ENCODE assay signal across 22 cellular contexts in genomic region chr14:92207928-92208265, GRCh38.
DNase-seq lines count a peak whose midpoint lies in the region; ATAC-seq and TF ChIP-seq lines count a peak whose summit lies in the region.
"Had no signal": no experiment of that assay in that cellular context is flagged by ENCODE, and none has a peak within 500 bp of the region (broad histone marks: within the 10 kb centered on the region; RNA-seq: fewer than 3 reads in every experiment).

No MANE protein-coding gene starts in this region.

- no peaks in the 10 kb centered on the region for H3K36me3 Mint-ChIP-seq in MCF 10A (ENCODE audit: insufficient read depth, unreplicated experiment)

- H2AK9ac ChIP-seq in IMR-90 (replicated peaks; ENCODE audit: low read depth, low read length, poor library complexity): peak overlapping the region; percentile 78

- H3K9me3 ChIP-seq in IMR-90 (ENCODE audit: control insufficient read depth, insufficient read depth, low read length): no peaks in the 10 kb centered on the region
- peaks cover 0 to 2% of the 10 kb centered on the region in 2 donors for H3K9me3 ChIP-seq in neuronal stem cell (replicated peaks in 1 of 2; ENCODE audit: control insufficient read depth in 2 of 2, insufficient read depth in 1 of 2, low read depth in 1 of 2, low read length in 2 of 2)
- H3K9me3 ChIP-seq: A549, BE2C, HAP-1 had no signal

- H2AK5ac ChIP-seq in IMR-90 (ENCODE audit: low read depth, low read length) (no peak overlapping the region), neuronal stem cell (ENCODE audit: low read depth, low read length) (peak overlapping the region; percentile 42)

- dilution Hi-C loops in IMR-90 (cut with HindIII; ENCODE audit: low sequenced_read_pairs, unreplicated experiment): no loop called here

- no peak for TF ChIP-seq CTCF in IMR-90 (conservative IDR thresholded peaks at IDR 0.05; ENCODE audit: low read depth, low read length)
- no peak for TF ChIP-seq CTCF in MCF 10A (IDR thresholded peaks at IDR 0.05; ENCODE audit: unreplicated experiment)

- no peaks in the 10 kb centered on the region for H3K27me3 Mint-ChIP-seq in MCF 10A (ENCODE audit: insufficient read depth, unreplicated experiment)

- POLR2A ChIA-PET in IMR-90 (lab: Charles Lee; ENCODE audit: unreplicated experiment) (no interaction called here), MCF 10A (lab: Yijun Ruan, JAX) (no interaction called here)

- in situ Hi-C loops in IMR-90 (cut with MboI; ENCODE audit: low sequenced_read_pairs): no loop called here

- H3K56ac ChIP-seq in IMR-90 (ENCODE audit: extremely low read depth, insufficient read depth, low read length): no peak overlapping the region

- CTCF ChIA-PET in IMR-90 (lab: Yijun Ruan, JAX) (interaction anchor here (0.6 kb wide), 1 partner anchor 10 kb away, joined by 3 read pairs; no protein-coding TSS in a partner anchor), MCF 10A (lab: Yijun Ruan, JAX) (interaction anchor here (0.7 kb wide), 1 partner anchor 143 kb away, joined by 4 read pairs; no protein-coding TSS in a partner anchor)

- H2BK12ac ChIP-seq in neuronal stem cell (ENCODE audit: low read length): no peak overlapping the region

- H3K27ac ChIP-seq in IMR-90 (ENCODE audit: insufficient read depth, low read length): no peak overlapping the region
- no peak overlapping the region for H3K27ac ChIP-seq in neuronal stem cell (replicated peaks; ENCODE audit: low read length)
- H3K27ac ChIP-seq: A549 had no signal

- no peak overlapping the region for H2BK120ac ChIP-seq in IMR-90 (ENCODE audit: low read depth, low read length)
- H2BK120ac ChIP-seq in neuronal stem cell (ENCODE audit: low read depth, low read length): no peak overlapping the region

- no peak for ATAC-seq in IMR-90 (ENCODE audit: low read depth)

- H3K4me1 ChIP-seq in IMR-90 (ENCODE audit: control insufficient read depth, insufficient read depth, low read length): no peaks in the 10 kb centered on the region
- peaks cover 0 to 3% of the 10 kb centered on the region in 2 donors for H3K4me1 ChIP-seq in neuronal stem cell (ENCODE audit: control insufficient read depth in 2 of 2, insufficient read depth in 1 of 2, low read depth in 1 of 2, low read length in 2 of 2)
- H3K4me1 ChIP-seq: A549, BE2C, HAP-1 had no signal

- no peak overlapping the region for H3K4ac ChIP-seq in IMR-90 (ENCODE audit: low read depth, low read length)
- H3K4ac ChIP-seq in neuronal stem cell (ENCODE audit: low read length): no peak overlapping the region

- no peak overlapping the region for H3K14ac ChIP-seq in IMR-90 (replicated peaks; ENCODE audit: low read depth, low read length)
- H3K14ac ChIP-seq in neuronal stem cell (ENCODE audit: low read length): no peak overlapping the region

- 89% methylated on average over 1 of the region's 6 CpGs; no CpG with 5 or more reads in 1 of the 2 experiments for WGBS in IMR-90 (ENCODE audit: extremely low coverage in 2 of 2, insufficient read length in 1 of 2), 2 experiments
- no CpG with 5 or more reads among the region's 6 CpGs for WGBS in neuronal stem cell (ENCODE audit: extremely low coverage in 2 of 2, insufficient read length in 2 of 2, insufficient replicate concordance in 1 of 2), 2 donors

- intact Hi-C loops in IMR-90 (cut with micrococcal nuclease): no loop called here
- intact Hi-C loops in posterior vena cava (cut with DNase I): no loop called here
- intact Hi-C loops in MCF 10A (cut with micrococcal nuclease): no loop called here

- DNase-seq in IMR-90 (no peak), neuronal stem cell (ENCODE audit: low spot score) (no peak), posterior vena cava (ENCODE audit: low spot score) (peak; percentile 51), OCI-M1 (lab: John Stamatoyannopoulos, UW) (no peak), MCF 10A (ENCODE audit: unreplicated experiment) (no peak)
- DNase-seq in activated CD4-positive, alpha-beta T cell treated with anti-CD3 and anti-CD28 coated beads, Interleukin-2, amount 50 U/mL, for 4 hours: no peak
- no peak for DNase-seq in activated CD4-positive, alpha-beta T cell treated with anti-CD3 and anti-CD28 coated beads, Interleukin-2, amount 50 U/mL, for 1 hour
- DNase-seq: 8988T; ACHN; AML-193; BE2C; C1 segment of cervical spinal cord; Calu3; CD4-positive, alpha-beta memory T cell; COR-L47; DMS53; DMS79 treated with DMSO at 0.1 percent for 48 hours; GF-D8; HFFc6 had no signal

- H3K4me2 ChIP-seq in IMR-90 (ENCODE audit: low read depth, low read length): no peak overlapping the region
- no peak overlapping the region for H3K4me2 ChIP-seq in neuronal stem cell (ENCODE audit: insufficient read depth, low read length, poor library complexity, severe bottlenecking)
- H3K4me2 ChIP-seq: A549, GM23338 had no signal

- H4K20me1 ChIP-seq in IMR-90 (ENCODE audit: insufficient read depth, low read length): no peaks in the 10 kb centered on the region

- no peak overlapping the region for H4K8ac ChIP-seq in IMR-90 (ENCODE audit: low read depth in 2 of 2, low read length in 2 of 2)
- no peak overlapping the region for H4K8ac ChIP-seq in neuronal stem cell (ENCODE audit: low read depth, low read length)

- no peak overlapping the region for H2BK15ac ChIP-seq in IMR-90 (ENCODE audit: low read depth, low read length)
- H2BK15ac ChIP-seq in neuronal stem cell (ENCODE audit: low read length): no peak overlapping the region

- H3K9me3 Mint-ChIP-seq in MCF 10A (ENCODE audit: unreplicated experiment): no peaks in the 10 kb centered on the region
- H3K9me3 Mint-ChIP-seq: GM23338, HFFc6 had no signal

- H2BK5ac ChIP-seq in IMR-90 (ENCODE audit: low read depth, low read length, poor library complexity, severe bottlenecking): no peak overlapping the region
- no peak overlapping the region for H2BK5ac ChIP-seq in neuronal stem cell (ENCODE audit: low read length)

- H3K4me3 Mint-ChIP-seq in MCF 10A (ENCODE audit: unreplicated experiment): no peak overlapping the region
- H3K4me3 Mint-ChIP-seq: CD4-positive, alpha-beta memory T cell; GM23338; HFFc6 had no signal

- H3K9me1 ChIP-seq in IMR-90 (ENCODE audit: insufficient read depth, low read length): no peaks in the 10 kb centered on the region

- no peaks in the 10 kb centered on the region for H3K4me1 Mint-ChIP-seq in MCF 10A (ENCODE audit: insufficient read depth, unreplicated experiment)
- H3K4me1 Mint-ChIP-seq: CD4-positive, alpha-beta memory T cell had no signal

- H2AFZ ChIP-seq in IMR-90 (replicated peaks; ENCODE audit: low read length, poor library complexity) (no peak overlapping the region), neuronal stem cell (ENCODE audit: low read length) (no peak overlapping the region)

- H3K36me3 ChIP-seq in IMR-90 (ENCODE audit: control insufficient read depth, insufficient read depth, low read length): no peaks in the 10 kb centered on the region
- H3K36me3 ChIP-seq in neuronal stem cell (replicated peaks in 1 of 2; ENCODE audit: control insufficient read depth in 2 of 2, insufficient read depth in 2 of 2, low read length in 2 of 2): no peaks in the 10 kb centered on the region
- H3K36me3 ChIP-seq: BE2C, HAP-1 had no signal

- TF ChIP-seq POLR2A in IMR-90 (IDR thresholded peaks at IDR 0.05; ENCODE audit: low read depth, low read length): no peak

- no peak overlapping the region for H3K9ac ChIP-seq in IMR-90 (ENCODE audit: low read depth, low read length)
- H3K9ac ChIP-seq in neuronal stem cell (ENCODE audit: low read depth, low read length, poor library complexity): peak overlapping the region; percentile 22

- H3K18ac ChIP-seq in IMR-90 (ENCODE audit: low read depth, low read length) (no peak overlapping the region), neuronal stem cell (ENCODE audit: low read length) (peak overlapping the region; percentile 9)

- TF ChIP-seq RAD21 in IMR-90 (IDR thresholded peaks at IDR 0.05; ENCODE audit: low read length): no peak

- H3K4me3 ChIP-seq in IMR-90 (ENCODE audit: insufficient read depth, low read depth, low read length) (no peak overlapping the region), neuronal stem cell (ENCODE audit: low read length in 2 of 2) (no peak overlapping the region)
- H3K4me3 ChIP-seq: A549, GM23338, HAP-1 had no signal

- no peak overlapping the region for H2BK20ac ChIP-seq in IMR-90 (ENCODE audit: low read depth, low read length)

- H3K23ac ChIP-seq in IMR-90 (ENCODE audit: low read depth, low read length): no peak overlapping the region
- H3K23ac ChIP-seq in neuronal stem cell (ENCODE audit: low read depth, low read length, poor library complexity): no peak overlapping the region

- no peak overlapping the region for H4K5ac ChIP-seq in IMR-90 (ENCODE audit: low read depth, low read length)

- no peak overlapping the region for H3K27ac Mint-ChIP-seq in MCF 10A (ENCODE audit: low read depth, unreplicated experiment)
- H3K27ac Mint-ChIP-seq: CD4-positive, alpha-beta memory T cell; GM23338; HFFc6 had no signal

- H3K27me3 ChIP-seq in IMR-90 (ENCODE audit: control insufficient read depth, insufficient read depth, low read length) (peaks cover 9% of the 10 kb centered on the region), neuronal stem cell (ENCODE audit: control insufficient read depth in 3 of 3, insufficient read depth in 3 of 3, low read depth in 1 of 3, low read length in 3 of 3) (no peaks in the 10 kb centered on the region)
- H3K27me3 ChIP-seq: BE2C had no signal

- no peaks in the 10 kb centered on the region for H3K79me1 ChIP-seq in IMR-90 (ENCODE audit: low read depth in 1 of 2, low read length in 2 of 2)
- H3K79me1 ChIP-seq in neuronal stem cell (ENCODE audit: low read depth, low read length): no peaks in the 10 kb centered on the region

- no TSS peak for BruUV-seq in IMR-90 (replicated peaks; lab: Mats Ljungman, UMichigan)
- BruUV-seq in MCF 10A (replicated peaks; lab: Mats Ljungman, UMichigan): no TSS peak

- H4K91ac ChIP-seq in IMR-90 (ENCODE audit: insufficient read depth, low read depth, low read length) (no peak overlapping the region), neuronal stem cell (ENCODE audit: low read depth, low read length, poor library complexity) (no peak overlapping the region)

TF ChIP-seq in IMR-90, 13 proteins besides CTCF, POLR2A, EP300 and RAD21:
- no peak for TF ChIP-seq MAFK (IDR thresholded peaks at IDR 0.05; ENCODE audit: low read depth, low read length)
- TF ChIP-seq CHD1 (IDR thresholded peaks at IDR 0.05; ENCODE audit: low read depth, low read length): no peak
- no peak for TF ChIP-seq FOS (IDR thresholded peaks at IDR 0.05; ENCODE audit: low read depth, low read length)
- no peak for TF ChIP-seq BHLHE40 (IDR thresholded peaks at IDR 0.05; ENCODE audit: low read depth, low read length)
- no peak for TF ChIP-seq MAZ (IDR thresholded peaks at IDR 0.05; ENCODE audit: borderline replicate concordance, low read depth, low read length)
- TF ChIP-seq SMC3 (IDR thresholded peaks at IDR 0.05; ENCODE audit: low read depth, low read length): no peak
- TF ChIP-seq MXI1 (IDR thresholded peaks at IDR 0.05; ENCODE audit: borderline replicate concordance, low read depth, low read length): no peak
- TF ChIP-seq RCOR1 (IDR thresholded peaks at IDR 0.05; ENCODE audit: insufficient replicate concordance, low read length): no peak
- TF ChIP-seq CEBPB (IDR thresholded peaks at IDR 0.05; ENCODE audit: low read depth, low read length): no peak
- no peak for TF ChIP-seq RFX5 (IDR thresholded peaks at IDR 0.05; ENCODE audit: low read depth, low read length)
